ENCODE assay signal across 1 cellular context in the genomic region with DNA sequence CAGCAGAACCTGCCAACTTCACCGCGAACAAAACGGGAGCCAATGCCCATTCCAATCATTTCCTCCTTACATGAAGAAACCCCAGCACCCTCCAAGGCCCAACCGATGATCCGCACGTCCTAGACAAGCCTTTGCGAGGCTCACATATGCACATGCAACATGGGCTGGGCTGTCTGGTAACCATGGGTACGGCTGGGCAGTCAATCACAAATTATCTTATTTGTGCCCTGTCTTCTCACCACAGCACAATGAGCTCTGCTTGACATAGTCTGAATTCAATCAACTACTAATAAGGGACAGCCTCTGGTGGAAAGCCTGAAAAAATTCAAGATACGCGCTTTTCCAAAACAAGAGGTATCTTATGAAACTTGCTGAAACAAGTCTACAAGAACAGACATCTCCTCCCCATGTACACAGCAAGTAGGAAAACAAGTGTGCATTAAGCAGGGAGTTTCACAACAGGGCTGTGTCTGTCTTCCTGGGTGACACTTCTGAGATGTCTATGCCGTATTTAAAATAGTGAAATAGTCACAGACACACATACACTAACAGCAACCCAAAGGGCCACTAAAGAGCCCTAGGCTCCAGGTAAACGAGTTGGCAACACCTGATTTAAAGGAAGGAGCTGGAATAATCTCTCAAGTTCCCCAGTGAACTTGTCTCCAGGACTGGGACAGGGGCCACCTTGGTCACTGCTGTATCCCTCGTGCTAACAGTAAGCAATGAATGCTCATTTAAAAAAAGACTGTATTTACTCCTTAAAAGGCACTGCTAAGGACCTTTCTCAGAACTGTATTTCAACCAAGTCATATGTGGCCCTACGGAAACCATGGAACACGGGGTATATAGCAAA.
TF ChIP-seq lines count a peak whose summit lies in the region.

No MANE protein-coding gene starts in this region.

TF ChIP-seq in H1, 55 proteins besides CTCF, POLR2A, EP300 and RAD21:
- TF ChIP-seq CREB1 (IDR thresholded peaks at IDR 0.05) (no peak), PHF8 (conservative IDR thresholded peaks at IDR 0.05; ENCODE audit: low read depth, low read length) (no peak), RFX5 (IDR thresholded peaks at IDR 0.05; ENCODE audit: borderline replicate concordance, low read depth, low read length) (no peak), BACH1 (IDR thresholded peaks at IDR 0.05; ENCODE audit: low read length) (no peak), TEAD4 (IDR thresholded peaks at IDR 0.05; ENCODE audit: low read depth, low read length) (no peak), HDAC6 (IDR thresholded peaks at IDR 0.05; ENCODE audit: low read depth, low read length) (no peak), SRF (IDR thresholded peaks at IDR 0.05; ENCODE audit: low read depth, low read length) (no peak), FOSL1 (IDR thresholded peaks at IDR 0.05; ENCODE audit: insufficient read depth, low read depth, low read length) (no peak), YY1 (IDR thresholded peaks at IDR 0.05; ENCODE audit: low read depth, low read length) (no peak), EGR1 (IDR thresholded peaks at IDR 0.05; ENCODE audit: borderline replicate concordance, low read depth, low read length) (no peak), HDAC2 (IDR thresholded peaks at IDR 0.05; ENCODE audit: borderline replicate concordance in 1 of 2, low read depth in 2 of 2, low read length in 2 of 2) (no peak), ZNF274 (IDR thresholded peaks at IDR 0.05; ENCODE audit: borderline replicate concordance, extremely low read depth, low read length) (no peak), SP2 (IDR thresholded peaks at IDR 0.05; ENCODE audit: low read length) (no peak), KDM1A (IDR thresholded peaks at IDR 0.05; ENCODE audit: borderline replicate concordance, low read length) (no peak), SP4 (IDR thresholded peaks at IDR 0.05; ENCODE audit: low read length) (no peak)
- TF ChIP-seq, protein P1, sequence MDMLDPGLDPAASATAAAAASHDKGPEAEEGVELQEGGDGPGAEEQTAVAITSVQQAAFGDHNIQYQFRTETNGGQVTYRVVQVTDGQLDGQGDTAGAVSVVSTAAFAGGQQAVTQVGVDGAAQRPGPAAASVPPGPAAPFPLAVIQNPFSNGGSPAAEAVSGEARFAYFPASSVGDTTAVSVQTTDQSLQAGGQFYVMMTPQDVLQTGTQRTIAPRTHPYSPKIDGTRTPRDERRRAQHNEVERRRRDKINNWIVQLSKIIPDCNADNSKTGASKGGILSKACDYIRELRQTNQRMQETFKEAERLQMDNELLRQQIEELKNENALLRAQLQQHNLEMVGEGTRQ (IDR thresholded peaks at IDR 0.05; ENCODE audit: low read length), result no peak
- TF ChIP-seq, protein P2, sequence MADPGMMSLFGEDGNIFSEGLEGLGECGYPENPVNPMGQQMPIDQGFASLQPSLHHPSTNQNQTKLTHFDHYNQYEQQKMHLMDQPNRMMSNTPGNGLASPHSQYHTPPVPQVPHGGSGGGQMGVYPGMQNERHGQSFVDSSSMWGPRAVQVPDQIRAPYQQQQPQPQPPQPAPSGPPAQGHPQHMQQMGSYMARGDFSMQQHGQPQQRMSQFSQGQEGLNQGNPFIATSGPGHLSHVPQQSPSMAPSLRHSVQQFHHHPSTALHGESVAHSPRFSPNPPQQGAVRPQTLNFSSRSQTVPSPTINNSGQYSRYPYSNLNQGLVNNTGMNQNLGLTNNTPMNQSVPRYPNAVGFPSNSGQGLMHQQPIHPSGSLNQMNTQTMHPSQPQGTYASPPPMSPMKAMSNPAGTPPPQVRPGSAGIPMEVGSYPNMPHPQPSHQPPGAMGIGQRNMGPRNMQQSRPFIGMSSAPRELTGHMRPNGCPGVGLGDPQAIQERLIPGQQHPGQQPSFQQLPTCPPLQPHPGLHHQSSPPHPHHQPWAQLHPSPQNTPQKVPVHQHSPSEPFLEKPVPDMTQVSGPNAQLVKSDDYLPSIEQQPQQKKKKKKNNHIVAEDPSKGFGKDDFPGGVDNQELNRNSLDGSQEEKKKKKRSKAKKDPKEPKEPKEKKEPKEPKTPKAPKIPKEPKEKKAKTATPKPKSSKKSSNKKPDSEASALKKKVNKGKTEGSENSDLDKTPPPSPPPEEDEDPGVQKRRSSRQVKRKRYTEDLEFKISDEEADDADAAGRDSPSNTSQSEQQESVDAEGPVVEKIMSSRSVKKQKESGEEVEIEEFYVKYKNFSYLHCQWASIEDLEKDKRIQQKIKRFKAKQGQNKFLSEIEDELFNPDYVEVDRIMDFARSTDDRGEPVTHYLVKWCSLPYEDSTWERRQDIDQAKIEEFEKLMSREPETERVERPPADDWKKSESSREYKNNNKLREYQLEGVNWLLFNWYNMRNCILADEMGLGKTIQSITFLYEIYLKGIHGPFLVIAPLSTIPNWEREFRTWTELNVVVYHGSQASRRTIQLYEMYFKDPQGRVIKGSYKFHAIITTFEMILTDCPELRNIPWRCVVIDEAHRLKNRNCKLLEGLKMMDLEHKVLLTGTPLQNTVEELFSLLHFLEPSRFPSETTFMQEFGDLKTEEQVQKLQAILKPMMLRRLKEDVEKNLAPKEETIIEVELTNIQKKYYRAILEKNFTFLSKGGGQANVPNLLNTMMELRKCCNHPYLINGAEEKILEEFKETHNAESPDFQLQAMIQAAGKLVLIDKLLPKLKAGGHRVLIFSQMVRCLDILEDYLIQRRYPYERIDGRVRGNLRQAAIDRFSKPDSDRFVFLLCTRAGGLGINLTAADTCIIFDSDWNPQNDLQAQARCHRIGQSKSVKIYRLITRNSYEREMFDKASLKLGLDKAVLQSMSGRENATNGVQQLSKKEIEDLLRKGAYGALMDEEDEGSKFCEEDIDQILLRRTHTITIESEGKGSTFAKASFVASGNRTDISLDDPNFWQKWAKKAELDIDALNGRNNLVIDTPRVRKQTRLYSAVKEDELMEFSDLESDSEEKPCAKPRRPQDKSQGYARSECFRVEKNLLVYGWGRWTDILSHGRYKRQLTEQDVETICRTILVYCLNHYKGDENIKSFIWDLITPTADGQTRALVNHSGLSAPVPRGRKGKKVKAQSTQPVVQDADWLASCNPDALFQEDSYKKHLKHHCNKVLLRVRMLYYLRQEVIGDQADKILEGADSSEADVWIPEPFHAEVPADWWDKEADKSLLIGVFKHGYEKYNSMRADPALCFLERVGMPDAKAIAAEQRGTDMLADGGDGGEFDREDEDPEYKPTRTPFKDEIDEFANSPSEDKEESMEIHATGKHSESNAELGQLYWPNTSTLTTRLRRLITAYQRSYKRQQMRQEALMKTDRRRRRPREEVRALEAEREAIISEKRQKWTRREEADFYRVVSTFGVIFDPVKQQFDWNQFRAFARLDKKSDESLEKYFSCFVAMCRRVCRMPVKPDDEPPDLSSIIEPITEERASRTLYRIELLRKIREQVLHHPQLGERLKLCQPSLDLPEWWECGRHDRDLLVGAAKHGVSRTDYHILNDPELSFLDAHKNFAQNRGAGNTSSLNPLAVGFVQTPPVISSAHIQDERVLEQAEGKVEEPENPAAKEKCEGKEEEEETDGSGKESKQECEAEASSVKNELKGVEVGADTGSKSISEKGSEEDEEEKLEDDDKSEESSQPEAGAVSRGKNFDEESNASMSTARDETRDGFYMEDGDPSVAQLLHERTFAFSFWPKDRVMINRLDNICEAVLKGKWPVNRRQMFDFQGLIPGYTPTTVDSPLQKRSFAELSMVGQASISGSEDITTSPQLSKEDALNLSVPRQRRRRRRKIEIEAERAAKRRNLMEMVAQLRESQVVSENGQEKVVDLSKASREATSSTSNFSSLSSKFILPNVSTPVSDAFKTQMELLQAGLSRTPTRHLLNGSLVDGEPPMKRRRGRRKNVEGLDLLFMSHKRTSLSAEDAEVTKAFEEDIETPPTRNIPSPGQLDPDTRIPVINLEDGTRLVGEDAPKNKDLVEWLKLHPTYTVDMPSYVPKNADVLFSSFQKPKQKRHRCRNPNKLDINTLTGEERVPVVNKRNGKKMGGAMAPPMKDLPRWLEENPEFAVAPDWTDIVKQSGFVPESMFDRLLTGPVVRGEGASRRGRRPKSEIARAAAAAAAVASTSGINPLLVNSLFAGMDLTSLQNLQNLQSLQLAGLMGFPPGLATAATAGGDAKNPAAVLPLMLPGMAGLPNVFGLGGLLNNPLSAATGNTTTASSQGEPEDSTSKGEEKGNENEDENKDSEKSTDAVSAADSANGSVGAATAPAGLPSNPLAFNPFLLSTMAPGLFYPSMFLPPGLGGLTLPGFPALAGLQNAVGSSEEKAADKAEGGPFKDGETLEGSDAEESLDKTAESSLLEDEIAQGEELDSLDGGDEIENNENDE (IDR thresholded peaks at IDR 0.05; ENCODE audit: insufficient replicate concordance, low read length), result no peak
